In genomic region chr18:26312196-26312595, GRCh38 we compare ENCODE assay signal across 19 cellular contexts.
"Had no signal": no experiment of that assay in that cellular context is flagged by ENCODE, and none has a peak within 500 bp of the region (broad histone marks: within the 10 kb centered on the region; RNA-seq: fewer than 3 reads in every experiment).

No MANE protein-coding gene starts in this region.

- H3K27me3 Mint-ChIP-seq: activated naive CD4-positive, alpha-beta T cell treated with anti-CD3 and anti-CD28 coated beads, Interleukin-2, amount 10 ng/mL, durations not matched to agents 7 days and 5 days; activated naive CD8-positive, alpha-beta T cell treated with anti-CD3 and anti-CD28 coated beads, Interleukin-2, amount 50 U/mL, for 24 hours; central memory CD8-positive, alpha-beta T cell had no signal

- H3K4me1 ChIP-seq: gastrocnemius medialis, spleen, tibial nerve had no signal

- H3K27ac Mint-ChIP-seq: activated naive CD4-positive, alpha-beta T cell treated with anti-CD3 and anti-CD28 coated beads, Interleukin-2, amount 10 ng/mL, durations not matched to agents 7 days and 5 days; activated naive CD8-positive, alpha-beta T cell treated with anti-CD3 and anti-CD28 coated beads, Interleukin-2, amount 50 U/mL, for 24 hours; natural killer cell had no signal

- ATAC-seq: activated naive CD8-positive, alpha-beta T cell treated with anti-CD3 and anti-CD28 coated beads, Interleukin-2, amount 50 U/mL, for 24 hours; gastrocnemius medialis had no signal

- H3K27ac ChIP-seq: brain microvascular endothelial cell, gastrocnemius medialis, spleen, tibial nerve, WERI-Rb-1 had no signal

- H3K9me3 Mint-ChIP-seq: activated naive CD4-positive, alpha-beta T cell treated with anti-CD3 and anti-CD28 coated beads, Interleukin-2, amount 10 ng/mL, durations not matched to agents 7 days and 5 days; activated naive CD8-positive, alpha-beta T cell treated with anti-CD3 and anti-CD28 coated beads, Interleukin-2, amount 50 U/mL, for 24 hours; central memory CD8-positive, alpha-beta T cell; natural killer cell had no signal

- H3K9me3 ChIP-seq: gastrocnemius medialis, spleen, tibial nerve had no signal

- H3K36me3 Mint-ChIP-seq: natural killer cell had no signal

- H3K4me1 Mint-ChIP-seq: activated naive CD4-positive, alpha-beta T cell treated with anti-CD3 and anti-CD28 coated beads, Interleukin-2, amount 10 ng/mL, durations not matched to agents 7 days and 5 days; central memory CD8-positive, alpha-beta T cell; natural killer cell had no signal

- H3K27me3 ChIP-seq: brain microvascular endothelial cell, gastrocnemius medialis, spleen, tibial nerve had no signal

- H3K4me3 ChIP-seq: gastrocnemius medialis, spleen, tibial nerve had no signal

- DNase-seq: activated CD4-positive, alpha-beta T cell treated with anti-CD3 and anti-CD28 coated beads for 1 hour; activated CD8-positive, alpha-beta memory T cell treated with anti-CD3 and anti-CD28 coated beads for 24 hours; activated CD8-positive, alpha-beta memory T cell treated with anti-CD3 and anti-CD28 coated beads, Interleukin-2, amount 50 U/mL, for 48 hours; activated effector memory CD4-positive, alpha-beta T cell treated with Interleukin-2 at 50 U/mL for 16 hours; activated naive CD4-positive, alpha-beta T cell treated with anti-CD3 and anti-CD28 coated beads, Interleukin-2, amount 10 ng/mL, durations not matched to agents 7 days and 5 days; activated naive CD8-positive, alpha-beta T cell treated with anti-CD3 and anti-CD28 coated beads, Interleukin-2, amount 50 U/mL, for 24 hours; activated T-cell treated with anti-CD3 and anti-CD28 coated beads, Interleukin-2, amount 50 U/mL, for 48 hours; anterior cingulate cortex; brain microvascular endothelial cell; cortex of kidney; gastrocnemius medialis; natural killer cell; occipital lobe; posterior cingulate gyrus; spleen; stimulated activated naive CD4-positive, alpha-beta T cell; WERI-Rb-1 had no signal

- H3K36me3 ChIP-seq: brain microvascular endothelial cell, gastrocnemius medialis, WERI-Rb-1 had no signal

- H3K4me3 Mint-ChIP-seq: activated naive CD4-positive, alpha-beta T cell treated with anti-CD3 and anti-CD28 coated beads, Interleukin-2, amount 10 ng/mL, durations not matched to agents 7 days and 5 days; activated naive CD8-positive, alpha-beta T cell treated with anti-CD3 and anti-CD28 coated beads, Interleukin-2, amount 50 U/mL, for 24 hours; central memory CD8-positive, alpha-beta T cell; natural killer cell had no signal
